Comparison of ENCODE assay signal across 9 cellular contexts in genomic region chr17:82859431-82860403, GRCh38. TPM values are rescaled to one million over a fixed set of nuclear protein-coding genes. Genes with fewer than 3 reads are reported as not detected.
A peak's percentile ranks its signal among the peaks of the same experiment; 100 is the strongest.
DNase-seq lines count a peak whose midpoint lies in the region.
"Had no signal": no experiment of that assay in that cellular context is flagged by ENCODE, and none has a peak within 500 bp of the region (broad histone marks: within the 10 kb centered on the region; RNA-seq: fewer than 3 reads in every experiment).

No MANE protein-coding gene starts in this region.

- H3K27ac Mint-ChIP-seq in activated CD4-positive, alpha-beta memory T cell treated with anti-CD3 and anti-CD28 coated beads, Interleukin-2, amount 10 ng/mL, durations not matched to agents 7 days and 5 days, result peak overlapping the region; percentile 89

- peak; percentile 93 for DNase-seq in KBM-7
- DNase-seq in activated CD4-positive, alpha-beta memory T cell treated with anti-CD3 and anti-CD28 coated beads, Interleukin-2, amount 10 ng/mL, durations not matched to agents 7 days and 5 days, result peak; percentile 68
- peak; percentile 47 for DNase-seq in effector CD4-positive, alpha-beta T cell
- DNase-seq in myocyte (ENCODE audit: low read depth), result peak; percentile 93
- DNase-seq in NCI-H82 treated with DMSO at 0.1 percent for 48 hours (lab: John Stamatoyannopoulos, UW; ENCODE audit: unreplicated experiment), result no peak
- DNase-seq in GOT3 (lab: John Stamatoyannopoulos, UW), result no peak

- peak overlapping the region; percentile 52; the same call in 1 of the 2 replicates for H3K4me3 ChIP-seq in GM08714 (ENCODE audit: low read length)
- peak overlapping the region; percentile 5 for H3K4me3 ChIP-seq in thymus (ENCODE audit: low read length)

- H3K36me3 Mint-ChIP-seq in activated CD4-positive, alpha-beta memory T cell treated with anti-CD3 and anti-CD28 coated beads, Interleukin-2, amount 10 ng/mL, durations not matched to agents 7 days and 5 days (ENCODE audit: low read depth), result peaks cover 28% of the 10 kb centered on the region

- no peaks in the 10 kb centered on the region for H3K27me3 ChIP-seq in thymus (ENCODE audit: control insufficient read depth, insufficient read depth)

- 36% methylated on average over 23 of the region's 23 CpGs for WGBS in thymus

- no peaks in the 10 kb centered on the region for H3K9me3 Mint-ChIP-seq in activated CD4-positive, alpha-beta memory T cell treated with anti-CD3 and anti-CD28 coated beads, Interleukin-2, amount 10 ng/mL, durations not matched to agents 7 days and 5 days

- peaks cover 33% of the 10 kb centered on the region for H3K4me1 ChIP-seq in thymus (ENCODE audit: control insufficient read depth, insufficient read depth, low read length)

- in situ Hi-C loops in KBM-7 (cut with MboI; ENCODE audit: low pct_unique_long_range_greater_than_20kb, low sequenced_read_pairs), result no loop called here

- H3K27me3 Mint-ChIP-seq in activated CD4-positive, alpha-beta memory T cell treated with anti-CD3 and anti-CD28 coated beads, Interleukin-2, amount 10 ng/mL, durations not matched to agents 7 days and 5 days, result no peaks in the 10 kb centered on the region

- peak overlapping the region; percentile 71 for H3K27ac ChIP-seq in thymus (ENCODE audit: low read depth)

- H3K9me3 ChIP-seq in thymus (ENCODE audit: control insufficient read depth), result no peaks in the 10 kb centered on the region

- H3K36me3 ChIP-seq in thymus (ENCODE audit: control insufficient read depth, insufficient read depth), result peaks cover 7% of the 10 kb centered on the region

- peak overlapping the region; percentile 76 for H3K4me3 Mint-ChIP-seq in activated CD4-positive, alpha-beta memory T cell treated with anti-CD3 and anti-CD28 coated beads, Interleukin-2, amount 10 ng/mL, durations not matched to agents 7 days and 5 days

- H3K4me1 Mint-ChIP-seq in activated CD4-positive, alpha-beta memory T cell treated with anti-CD3 and anti-CD28 coated beads, Interleukin-2, amount 10 ng/mL, durations not matched to agents 7 days and 5 days, result peaks cover 61% of the 10 kb centered on the region

- POLR2A ChIA-PET in activated CD4-positive, alpha-beta memory T cell treated with anti-CD3 and anti-CD28 coated beads, Interleukin-2, amount 10 ng/mL, durations not matched to agents 7 days and 5 days (lab: Charles Lee), result interaction anchor here (1.6 to 1.7 kb wide), 2 partner anchors 23 to 26 kb away, joined by 8 to 9 read pairs; no protein-coding TSS in a partner anchor

- CTCF ChIA-PET in activated CD4-positive, alpha-beta memory T cell treated with anti-CD3 and anti-CD28 coated beads, Interleukin-2, amount 10 ng/mL, durations not matched to agents 7 days and 5 days (lab: Charles Lee), result interaction anchor here (0.6 kb wide), 1 partner anchor 26 kb away, joined by 4 read pairs; no protein-coding TSS in a partner anchor

RNA-seq across cellular contexts. Expression of gene ZNF750, which starts 19.9 kb away (rescaled TPM):
- not detected for total RNA-seq in activated CD4-positive, alpha-beta memory T cell treated with anti-CD3 and anti-CD28 coated beads, Interleukin-2, amount 10 ng/mL, durations not matched to agents 7 days and 5 days
- not detected in 2 replicates for total RNA-seq in myocyte
- 0.16 TPM for polyA plus RNA-seq in myocyte (2012)
- polyA plus RNA-seq in thymus, result 4.1 TPM
- total RNA-seq: T-helper 1 cell treated with Interleukin-12 subunit alpha and Interleukin-12 subunit beta and Interleukin-4 antibody, amounts not matched to agents 30 ng/mL and 1 ng/mL, for 36 hours had no signal

Comparison
In these comparisons a context has a peak if more than half of its experiments do, and no peak if none do; other contexts are left out.
1. DNase-seq: peak in KBM-7 (single experiment), activated CD4-positive, alpha-beta memory T cell treated with anti-CD3 and anti-CD28 coated beads, Interleukin-2, amount 10 ng/mL, durations not matched to agents 7 days and 5 days (single experiment), effector CD4-positive, alpha-beta T cell (single experiment) and myocyte (single experiment); none in NCI-H82 treated with DMSO at 0.1 percent for 48 hours (single experiment) and GOT3 (single experiment).